In genomic region chr3:186930143-186930638, GRCh38 we compare ENCODE assay signal across 8 cellular contexts. TPM values are rescaled to one million over a fixed set of nuclear protein-coding genes. Genes with fewer than 3 reads are reported as not detected.
DNase-seq lines count a peak whose midpoint lies in the region; ATAC-seq and TF ChIP-seq lines count a peak whose summit lies in the region.

Gene ST6GAL1, plus strand, starts transcription at chr3:186930526. Its CDS starts 112,178 bp downstream, at chr3:187042704.

- CTCF ChIA-PET in naive thymus-derived CD4-positive, alpha-beta T cell (lab: Charles Lee), result interaction anchor here (0.6 to 3.8 kb wide), 6 partner anchors 70 to 127 kb away, joined by 3 to 72 read pairs (median 6); no protein-coding TSS in a partner anchor

- peak within 1 kb of the TSS; percentile 88 to 98 (median 95) for H3K27ac Mint-ChIP-seq in naive thymus-derived CD4-positive, alpha-beta T cell

- no peaks in the 10 kb centered on the region for H3K36me3 ChIP-seq in fibroblast of lung (ENCODE audit: control insufficient read depth, insufficient read depth, low read length)
- peaks cover 0 to 19% (median 5%) of the 10 kb centered on the region in 3 experiments for H3K36me3 ChIP-seq in naive thymus-derived CD4-positive, alpha-beta T cell (ENCODE audit: control insufficient read depth in 2 of 3, insufficient read depth in 3 of 3, low read length in 3 of 3)

- H3K4me2 ChIP-seq in fibroblast of lung (ENCODE audit: extremely low read depth, insufficient read depth, low read length), result peak within 1 kb of the TSS; percentile 100

- H3K4me3 ChIP-seq in fibroblast of lung (replicated peaks in 1 of 4; ENCODE audit: control extremely low read depth in 1 of 4, insufficient read depth in 1 of 4, low read depth in 3 of 4, low read length in 4 of 4), result peak within 1 kb of the TSS; percentile 61 to 74 (median 66)
- peak within 1 kb of the TSS; percentile 79 for H3K4me3 ChIP-seq in naive thymus-derived CD4-positive, alpha-beta T cell (ENCODE audit: low read length)

- peak; percentile 30 to 50 for TF ChIP-seq CTCF in fibroblast of lung (conservative IDR thresholded peaks at IDR 0.05 in 1 of 2, IDR thresholded peaks at IDR 0.05 in 1 of 2; ENCODE audit: low read depth in 1 of 2, low read length in 2 of 2)

- no peaks in the 10 kb centered on the region for H3K79me2 ChIP-seq in fibroblast of lung (ENCODE audit: control insufficient read depth, insufficient read depth, low read length)

- H4K20me1 ChIP-seq in fibroblast of lung (ENCODE audit: control insufficient read depth, extremely low read depth, insufficient read depth, low read length), result no peaks in the 10 kb centered on the region

- peaks cover 3% of the 10 kb centered on the region for H3K27me3 ChIP-seq in fibroblast of lung (ENCODE audit: control insufficient read depth, insufficient read depth, low read length)
- H3K27me3 ChIP-seq in naive thymus-derived CD4-positive, alpha-beta T cell (ENCODE audit: control insufficient read depth in 2 of 2, insufficient read depth in 2 of 2, low read length in 2 of 2), result no peaks in the 10 kb centered on the region

- peak within 1 kb of the TSS; percentile 87 for H2AFZ ChIP-seq in fibroblast of lung (ENCODE audit: low read length)

- peaks cover 0 to 2% (median 0%) of the 10 kb centered on the region in 11 donors for H3K9me3 Mint-ChIP-seq in naive thymus-derived CD4-positive, alpha-beta T cell

- no peak within 1 kb of the TSS for H3K27ac ChIP-seq in fibroblast of lung (ENCODE audit: insufficient read depth, low read length)
- H3K27ac ChIP-seq in naive thymus-derived CD4-positive, alpha-beta T cell (ENCODE audit: low read depth, low read length), result peak within 1 kb of the TSS; percentile 74

- H3K4me1 ChIP-seq in fibroblast of lung (ENCODE audit: control insufficient read depth, extremely low read depth, insufficient read depth, low read length), result peaks cover 3% of the 10 kb centered on the region
- peaks cover 6 to 20% of the 10 kb centered on the region in 2 donors for H3K4me1 ChIP-seq in naive thymus-derived CD4-positive, alpha-beta T cell (ENCODE audit: control insufficient read depth in 2 of 2, insufficient read depth in 2 of 2, low read length in 2 of 2)

- H3K27me3 Mint-ChIP-seq in naive thymus-derived CD4-positive, alpha-beta T cell, result no peaks in the 10 kb centered on the region

- peak within 1 kb of the TSS; percentile 89 to 100 (median 98) for H3K4me3 Mint-ChIP-seq in naive thymus-derived CD4-positive, alpha-beta T cell

- H3K9ac ChIP-seq in fibroblast of lung (ENCODE audit: insufficient read depth, low read length), result no peak within 1 kb of the TSS

- DNase-seq in NCI-H748 (lab: John Stamatoyannopoulos, UW; ENCODE audit: unreplicated experiment), result peak; percentile 28
- DNase-seq in NCI-H748 treated with DMSO at 0.1 percent for 48 hours (lab: John Stamatoyannopoulos, UW), result no peak
- DNase-seq in OCI-M2 (lab: John Stamatoyannopoulos, UW; ENCODE audit: unreplicated experiment), result peak; percentile 23
- peak; percentile 52 for DNase-seq in activated T-helper 1 cell treated with Interleukin-2 at 50 U/mL for 16 hours (ENCODE audit: low read depth)
- DNase-seq in fibroblast of lung (ENCODE audit: low read depth in 2 of 2), result peak; percentile 59 to 63
- peak; percentile 44 to 75 (median 61) for DNase-seq in naive thymus-derived CD4-positive, alpha-beta T cell
- DNase-seq in stimulated activated naive CD4-positive, alpha-beta T cell (lab: John Stamatoyannopoulos, UW), result peak; percentile 22 to 64 (median 54)

- peaks cover 23 to 40% (median 36%) of the 10 kb centered on the region in 7 donors for H3K4me1 Mint-ChIP-seq in naive thymus-derived CD4-positive, alpha-beta T cell

- intact Hi-C loops in naive thymus-derived CD4-positive, alpha-beta T cell (cut with micrococcal nuclease), result loop anchor here (1.0 to 5.0 kb wide), 12 partner anchors 33 to 360 kb away; partner anchors contain the start of genes RPL39L (in 2 of the 2), DNAJB11 (in 1 of the 2) and EIF4A2 (in 1 of the 2)

- POLR2A ChIA-PET in naive thymus-derived CD4-positive, alpha-beta T cell (lab: Charles Lee), result interaction anchor here (0.9 to 5.7 kb wide), 15 partner anchors 9 to 147 kb away, joined by 3 to 74 read pairs (median 7); partner anchors contain the start of gene EIF4A2

- H3K9me3 ChIP-seq in fibroblast of lung (ENCODE audit: control insufficient read depth, insufficient read depth, low read depth, low read length), result no peaks in the 10 kb centered on the region
- no peaks in the 10 kb centered on the region for H3K9me3 ChIP-seq in naive thymus-derived CD4-positive, alpha-beta T cell (ENCODE audit: control insufficient read depth in 2 of 3, low read length in 3 of 3)

- peaks cover 0 to 19% (median 8%) of the 10 kb centered on the region in 5 donors for H3K36me3 Mint-ChIP-seq in naive thymus-derived CD4-positive, alpha-beta T cell

- ATAC-seq in HG03064 (IDR thresholded peaks at IDR 0.05; ENCODE audit: low read depth, unreplicated experiment), result peak; percentile 60
- peak; percentile 55 for ATAC-seq in naive thymus-derived CD4-positive, alpha-beta T cell

RNA-seq across cellular contexts. Expression of gene ST6GAL1, which starts in this region (rescaled TPM):
- total RNA-seq in fibroblast of lung, result 0.83 and 1.3 TPM in 2 replicates
- 1.00 and 1.3 TPM in 2 replicates for polyA plus RNA-seq in fibroblast of lung
- polyA plus RNA-seq in fibroblast of lung (2012), result 1.3 and 1.6 TPM in 2 replicates
- polyA minus RNA-seq in fibroblast of lung (ENCODE audit: low replicate concordance), result 2.2 and 4.4 TPM in 2 replicates
- 100 to 1,000 TPM; 115 to 264 (median 160) TPM for total RNA-seq in naive thymus-derived CD4-positive, alpha-beta T cell
- 100 to 1,000 TPM; 214 to 313 TPM for polyA plus RNA-seq in naive thymus-derived CD4-positive, alpha-beta T cell

Comparison
In these comparisons a context has a peak if more than half of its experiments do, and no peak if none do; other contexts are left out.
1. RNA of gene ST6GAL1 (total RNA-seq): 115 to 264 TPM in naive thymus-derived CD4-positive, alpha-beta T cell; 0.83 to 1.3 TPM in fibroblast of lung; every median in the first group is over 10 times any median in the second.
2. RNA of gene ST6GAL1 (polyA plus RNA-seq): 214 to 313 TPM in naive thymus-derived CD4-positive, alpha-beta T cell; 1.00 to 1.6 TPM in fibroblast of lung; every median in the first group is over 10 times any median in the second.